10 cellular contexts compared by ENCODE assay signal in the genomic region with DNA sequence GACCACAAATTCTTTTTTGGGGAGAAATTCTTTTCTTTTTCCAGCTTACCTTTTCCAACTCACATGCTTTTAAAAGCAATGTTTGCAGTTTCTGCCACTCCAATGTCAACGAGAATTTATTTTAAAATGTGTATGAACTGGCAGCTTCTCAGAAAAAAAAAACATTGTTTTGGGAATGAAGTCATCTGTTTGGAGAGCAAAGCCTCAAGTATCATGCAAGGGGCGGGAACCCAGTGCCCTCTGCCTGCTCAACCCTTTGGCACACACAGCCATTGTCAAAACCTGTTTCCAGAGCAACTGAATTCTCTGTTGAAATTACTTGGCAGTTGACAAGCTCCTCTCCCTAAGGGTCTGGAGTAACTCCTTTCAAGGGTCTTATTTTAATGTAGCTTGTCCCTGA.
DNase-seq lines count a peak whose midpoint lies in the region; ATAC-seq and TF ChIP-seq lines count a peak whose summit lies in the region.
"Had no signal": no experiment of that assay in that cellular context is flagged by ENCODE, and none has a peak within 500 bp of the region (broad histone marks: within the 10 kb centered on the region; RNA-seq: fewer than 3 reads in every experiment).

No MANE protein-coding gene starts in this region.

- H3K4me1 Mint-ChIP-seq in MCF 10A (ENCODE audit: insufficient read depth, unreplicated experiment) (peaks cover 7% of the 10 kb centered on the region), osteocyte (ENCODE audit: unreplicated experiment) (peaks cover 56% of the 10 kb centered on the region)
- H3K4me1 Mint-ChIP-seq: activated B cell treated with CpG ODN at 0.5 μM for 24 hours had no signal

- intact Hi-C loops in MCF 10A (cut with micrococcal nuclease): no loop called here

- no TSS peak for BruUV-seq in MCF 10A (replicated peaks; lab: Mats Ljungman, UMichigan)

- H3K4me3 Mint-ChIP-seq in MCF 10A (ENCODE audit: unreplicated experiment) (no peak overlapping the region), osteocyte (ENCODE audit: unreplicated experiment) (no peak overlapping the region)
- H3K4me3 Mint-ChIP-seq: activated B cell treated with CpG ODN at 0.5 μM for 24 hours had no signal

- TF ChIP-seq CTCF in MCF 10A (IDR thresholded peaks at IDR 0.05; ENCODE audit: unreplicated experiment): no peak
- TF ChIP-seq CTCF in osteocyte (IDR thresholded peaks at IDR 0.05): no peak

- no peaks in the 10 kb centered on the region for H3K36me3 Mint-ChIP-seq in MCF 10A (ENCODE audit: insufficient read depth, unreplicated experiment)
- peaks cover 1% of the 10 kb centered on the region for H3K36me3 Mint-ChIP-seq in osteocyte (ENCODE audit: unreplicated experiment)

- POLR2A ChIA-PET in MCF 10A (lab: Yijun Ruan, JAX): interaction anchor here (0.6 to 1.6 kb wide), 4 partner anchors 39 to 199 kb away, joined by 3 to 4 read pairs (median 4); no protein-coding TSS in a partner anchor

- no peaks in the 10 kb centered on the region for H3K9me3 Mint-ChIP-seq in MCF 10A (ENCODE audit: unreplicated experiment)
- no peaks in the 10 kb centered on the region for H3K9me3 Mint-ChIP-seq in osteocyte (ENCODE audit: unreplicated experiment)
- H3K9me3 Mint-ChIP-seq: activated B cell treated with CpG ODN at 0.5 μM for 24 hours had no signal

- H3K27me3 Mint-ChIP-seq in MCF 10A (ENCODE audit: insufficient read depth, unreplicated experiment) (no peaks in the 10 kb centered on the region), osteocyte (ENCODE audit: unreplicated experiment) (no peaks in the 10 kb centered on the region)

- H3K27ac Mint-ChIP-seq in MCF 10A (ENCODE audit: low read depth, unreplicated experiment): no peak overlapping the region
- peak overlapping the region; percentile 78 for H3K27ac Mint-ChIP-seq in osteocyte (ENCODE audit: unreplicated experiment)
- H3K27ac Mint-ChIP-seq: activated B cell treated with CpG ODN at 0.5 μM for 24 hours had no signal

- DNase-seq in EL: peak; percentile 77
- peak; percentile 32 for DNase-seq in NCI-H2081 treated with DMSO at 0.1 percent for 48 hours (lab: John Stamatoyannopoulos, UW)
- DNase-seq in MCF 10A (ENCODE audit: unreplicated experiment): peak; percentile 79
- no peak for DNase-seq in osteocyte (ENCODE audit: extremely low spot score, unreplicated experiment)
- no peak for DNase-seq in activated CD4-positive, CD25-positive, alpha-beta regulatory T cell treated with anti-CD3 and anti-CD28 coated beads, Interleukin-2, amount 50 U/mL, for 72 hours
- no peak for DNase-seq in NOMO-1 (lab: John Stamatoyannopoulos, UW; ENCODE audit: unreplicated experiment in 2 of 2)
- no peak for DNase-seq in central memory CD4-positive, alpha-beta T cell
- DNase-seq: activated B cell treated with CpG ODN at 0.5 μM for 24 hours, nucleus accumbens had no signal

- ATAC-seq in HG03095 (IDR thresholded peaks at IDR 0.05; ENCODE audit: unreplicated experiment): no peak

- CTCF ChIA-PET in MCF 10A (lab: Yijun Ruan, JAX): interaction anchor here (1.0 to 1.9 kb wide), 3 partner anchors 13 to 64 kb away, joined by 4 to 7 read pairs (median 6); no protein-coding TSS in a partner anchor

Comparison
In these comparisons a context has a peak if more than half of its experiments do, and no peak if none do; other contexts are left out.
1. DNase-seq: peak in EL (single experiment), NCI-H2081 treated with DMSO at 0.1 percent for 48 hours (single experiment) and MCF 10A (single experiment); none in osteocyte (single experiment), activated CD4-positive, CD25-positive, alpha-beta regulatory T cell treated with anti-CD3 and anti-CD28 coated beads, Interleukin-2, amount 50 U/mL, for 72 hours (single experiment), NOMO-1 (0 of 2) and central memory CD4-positive, alpha-beta T cell (single experiment).